In the genomic region with DNA sequence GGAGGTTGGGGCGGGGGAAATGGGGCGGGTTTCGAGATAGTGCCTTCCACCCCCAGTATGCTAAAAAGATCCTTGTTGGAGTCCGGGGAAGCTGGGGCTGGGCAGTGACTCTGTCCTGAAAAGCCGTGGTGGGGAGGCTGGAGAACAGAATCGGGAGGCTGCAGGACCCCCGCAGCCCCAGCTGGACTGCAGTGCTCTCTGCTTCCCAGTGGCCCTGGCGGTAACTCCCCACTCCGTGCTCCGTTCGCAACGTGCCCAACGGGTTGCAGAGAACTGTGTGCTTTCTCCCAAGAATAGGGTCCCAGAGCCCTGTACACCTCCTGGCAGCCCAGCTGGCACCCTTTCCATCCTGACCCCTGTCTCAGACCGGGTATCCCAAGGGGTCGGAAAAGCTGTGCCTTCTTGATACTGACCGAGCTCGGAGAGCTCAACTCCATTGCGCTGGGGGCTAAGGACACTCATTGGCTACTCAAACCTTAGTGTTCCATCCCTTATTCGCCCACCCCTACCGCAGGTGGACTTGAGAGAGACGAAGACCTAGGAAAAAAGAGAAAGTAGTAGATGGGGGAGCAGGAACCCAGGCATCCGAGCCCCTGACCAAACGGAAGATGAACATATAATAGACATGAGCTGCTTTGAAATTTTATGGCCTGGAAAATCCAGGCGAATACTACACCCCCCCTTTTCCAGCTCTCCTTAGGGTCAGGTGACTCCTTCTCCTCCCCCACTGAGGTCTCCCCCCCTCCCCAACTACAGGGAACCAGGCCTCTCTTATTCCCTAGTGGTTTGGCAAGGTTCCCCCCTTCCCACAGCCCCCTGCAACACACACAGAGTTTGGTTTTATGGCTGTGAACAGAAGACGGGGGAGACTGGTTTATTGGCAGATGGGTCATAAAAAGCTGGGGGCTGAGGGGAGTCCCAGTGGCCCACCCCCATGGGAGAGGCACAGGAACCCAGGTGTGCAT, we compare ENCODE assay signal across 9 cellular contexts. TPM values are rescaled to one million over a fixed set of nuclear protein-coding genes. Genes with fewer than 3 reads are reported as not detected.
A peak's percentile ranks its signal among the peaks of the same experiment; 100 is the strongest.
DNase-seq lines count a peak whose midpoint lies in the region; ATAC-seq, FAIRE-seq and TF ChIP-seq lines count a peak whose summit lies in the region.
"Had no signal": no experiment of that assay in that cellular context is flagged by ENCODE, and none has a peak within 500 bp of the region (broad histone marks: within the 10 kb centered on the region; RNA-seq: fewer than 3 reads in every experiment).

No MANE protein-coding gene starts in this region.

- peak overlapping the region; percentile 88 to 91 (median 90) for H3K4me3 Mint-ChIP-seq in nephron

- DNase-seq in NT2/D1 (ENCODE audit: low read depth, low spot score) = no peak
- peak in 1 of 2 experiments; percentile 58 for DNase-seq in H1 (ENCODE audit: low read depth in 1 of 2, low spot score in 2 of 2)
- no peak for DNase-seq in pons (ENCODE audit: low spot score)
- DNase-seq in NK-92 (lab: John Stamatoyannopoulos, UW; ENCODE audit: unreplicated experiment) = no peak

- H2BK5ac ChIP-seq in H1 (ENCODE audit: low read depth, low read length) = peak overlapping the region; percentile 89

- TF ChIP-seq EP300 in H1 (IDR thresholded peaks at IDR 0.05; ENCODE audit: borderline replicate concordance in 1 of 2, low read depth in 2 of 2, low read length in 2 of 2) = no peak

- H3K9ac ChIP-seq in NT2/D1 (ENCODE audit: insufficient read length, low read depth) (peak overlapping the region; percentile 98), H1 (replicated peaks in 1 of 4; ENCODE audit: extremely low read depth in 1 of 4, low read depth in 3 of 4, low read length in 3 of 4) (peak overlapping the region; percentile 42 to 90 (median 72))

- H3K4me1 ChIP-seq in NT2/D1 (ENCODE audit: insufficient read depth, insufficient read length) = peaks cover 12% of the 10 kb centered on the region
- H3K4me1 ChIP-seq in H1 (replicated peaks in 1 of 4; ENCODE audit: control insufficient read depth in 3 of 4, insufficient read depth in 4 of 4, low read length in 3 of 4) = peaks cover 8 to 37% (median 19%) of the 10 kb centered on the region in 4 experiments

- TF ChIP-seq RAD21 in H1 (IDR thresholded peaks at IDR 0.05 in 1 of 2, conservative IDR thresholded peaks at IDR 0.05 in 1 of 2; ENCODE audit: low read depth in 2 of 2, low read length in 2 of 2) = no peak

- peak overlapping the region; percentile 7 for H4K5ac ChIP-seq in H1 (ENCODE audit: insufficient read length, low read depth, low read length)

- ATAC-seq in GM19372 (IDR thresholded peaks at IDR 0.05; ENCODE audit: low read depth, unreplicated experiment) (peak; percentile 7), HG03139 (IDR thresholded peaks at IDR 0.05; ENCODE audit: unreplicated experiment) (no peak), HG03571 (IDR thresholded peaks at IDR 0.05; ENCODE audit: unreplicated experiment) (no peak)

- H3K23me2 ChIP-seq in H1 (ENCODE audit: low read depth, low read length) = peaks cover 29% of the 10 kb centered on the region

- H2BK12ac ChIP-seq in H1 (ENCODE audit: low read depth, low read length) = peak overlapping the region; percentile 19; the same call in 1 of the 2 replicates

- H3K27me3 Mint-ChIP-seq in nephron (ENCODE audit: low read depth) = no peaks in the 10 kb centered on the region

- peaks cover 13% of the 10 kb centered on the region for H3K79me1 ChIP-seq in H1 (ENCODE audit: low read depth, low read length)

- TF ChIP-seq POLR2A in H1 (IDR thresholded peaks at IDR 0.05; ENCODE audit: control extremely low read depth in 1 of 2, low read depth in 2 of 2, low read length in 2 of 2) = no peak

- H3K9me3 Mint-ChIP-seq in nephron = no peaks in the 10 kb centered on the region

- H3K14ac ChIP-seq in H1 (ENCODE audit: insufficient read length) = peak overlapping the region; percentile 92

- H3K4me2 ChIP-seq in H1 (ENCODE audit: insufficient read depth in 1 of 2, low read depth in 2 of 2, low read length in 2 of 2) = peak overlapping the region; percentile 82 to 93

- H3K36me3 ChIP-seq in NT2/D1 (ENCODE audit: insufficient read depth, insufficient read length, low read length) (peaks cover 15% of the 10 kb centered on the region), H1 (ENCODE audit: control insufficient read depth in 2 of 4, insufficient read depth in 4 of 4, low read length in 3 of 4) (peaks cover under 1 to 12% (median 10%) of the 10 kb centered on the region in 4 experiments; a peak in 6 of 8 replicates)

- H2BK120ac ChIP-seq in H1 (replicated peaks; ENCODE audit: low read depth, low read length) = peak overlapping the region; percentile 87

- peak overlapping the region; percentile 72 for H3K4ac ChIP-seq in H1 (replicated peaks; ENCODE audit: insufficient read length, low read depth, low read length)

- peak overlapping the region; percentile 61 for H2BK15ac ChIP-seq in H1 (ENCODE audit: low read length)

- peak overlapping the region; percentile 13 for H3K56ac ChIP-seq in H1 (replicated peaks; ENCODE audit: insufficient read length, low read depth, low read length)

- peaks cover 9 to 12% of the 10 kb centered on the region in 2 experiments for H4K20me1 ChIP-seq in H1 (replicated peaks in 1 of 2; ENCODE audit: control insufficient read depth in 1 of 2, insufficient read depth in 2 of 2, low read length in 2 of 2)

- 0 out of 2 replicates have a peak overlapping the region, but pooled peaks have one; percentile 47 for H2AK5ac ChIP-seq in H1 (ENCODE audit: low read depth, low read length)

- no peak for FAIRE-seq in H1 (lab: Jason Lieb, UNC)
- FAIRE-seq: TTC549 had no signal

- TF ChIP-seq CTCF in H1 (IDR thresholded peaks at IDR 0.05; ENCODE audit: control extremely low read depth in 1 of 3, insufficient read depth in 1 of 3, low read depth in 1 of 3, low read length in 3 of 3) (no peak), nephron (IDR thresholded peaks at IDR 0.05; ENCODE audit: unreplicated experiment in 3 of 3) (no peak)

- H4K91ac ChIP-seq in H1 (replicated peaks; ENCODE audit: insufficient read length, low read length) = peak overlapping the region; percentile 52

- H3K4me3 ChIP-seq in NT2/D1 (ENCODE audit: insufficient read length, low read depth) (peak overlapping the region; percentile 98), H1 (ENCODE audit: extremely low read depth in 1 of 4, insufficient read depth in 2 of 4, low read depth in 3 of 4, low read length in 4 of 4) (peak overlapping the region; percentile 80 to 99 (median 92))

- H3K27ac ChIP-seq in H1 (ENCODE audit: low read depth, low read length) = no peak overlapping the region

- CTCF ChIA-PET in H1 (lab: Charles Lee; ENCODE audit: partially characterized antibody) = interaction anchor here (0.6 to 11.1 kb wide), 19 partner anchors 9 to 745 kb away, joined by 3 to 224 read pairs (median 4); partner anchors contain the start of genes MMP19, ORMDL2 and SARNP

- H3K27me3 ChIP-seq in NT2/D1 (ENCODE audit: insufficient read depth, insufficient read length) (peaks cover 3% of the 10 kb centered on the region), H1 (replicated peaks in 1 of 4; ENCODE audit: control insufficient read depth in 3 of 4, extremely low read depth in 1 of 4, insufficient read depth in 3 of 4, low read length in 3 of 4) (no peaks in the 10 kb centered on the region)

- H3K4me1 Mint-ChIP-seq in nephron = peaks cover 52% of the 10 kb centered on the region

- no peak overlapping the region for H3K23ac ChIP-seq in H1 (ENCODE audit: insufficient read length)

- H4K8ac ChIP-seq in H1 (ENCODE audit: extremely low read depth, insufficient read depth, low read length) = no peak overlapping the region; the same call in 1 of the 2 replicates

- H2AFZ ChIP-seq in H1 (ENCODE audit: low read length) = no peak overlapping the region

- POLR2A ChIA-PET in H1 (lab: Charles Lee; ENCODE audit: partially characterized antibody) = interaction anchor here (0.5 to 46.5 kb wide), 20 partner anchors 1 to 299 kb away, joined by 3 to 809 read pairs (median 5); partner anchors contain the start of genes BLOC1S1, CD63, CDK2 and DNAJC14

- peak overlapping the region; percentile 81 to 96 (median 95) for H3K27ac Mint-ChIP-seq in nephron

- H3K9me3 ChIP-seq in NT2/D1 (ENCODE audit: insufficient read depth, low read length) = no peaks in the 10 kb centered on the region
- H3K9me3 ChIP-seq in H1 (ENCODE audit: insufficient read depth in 2 of 2, low read depth in 1 of 2, low read length in 1 of 2) = no peaks in the 10 kb centered on the region

- H3K79me2 ChIP-seq in H1 (ENCODE audit: control insufficient read depth in 1 of 2, insufficient read depth in 2 of 2, low read length in 2 of 2) = peaks cover 10 to 52% of the 10 kb centered on the region in 2 experiments

- H3K18ac ChIP-seq in H1 (ENCODE audit: extremely low read depth, low read length) = peak overlapping the region; percentile 94

- peaks cover 19% of the 10 kb centered on the region for H3K36me3 Mint-ChIP-seq in nephron (ENCODE audit: low read depth)

- 4% methylated on average over 21 of the region's 25 CpGs; no CpG with 5 or more reads in 1 of the 2 experiments for WGBS in H1 (ENCODE audit: extremely low coverage in 1 of 2, insufficient coverage in 1 of 2, insufficient read length in 1 of 2, insufficient replicate concordance in 2 of 2, low coverage in 1 of 2, low lambda C conversion rate in 2 of 2, missing lambda C conversion rate in 1 of 2), 2 experiments

- 0 out of 2 replicates have a peak overlapping the region, but pooled peaks have one; percentile 35 for H2BK20ac ChIP-seq in H1 (ENCODE audit: low read length)

RNA-seq across cellular contexts. Expression of gene GDF11, which starts 1.3 kb away (rescaled TPM):
- total RNA-seq in H1 (2021; fragmentation: NEBNext Ultra II Directional; extraction: Animal tissue kit (Norgen Biotek cat#: 25700)) = 15.1 and 18.2 TPM in 2 replicates
- polyA plus RNA-seq in H1 (2011; rRNA removed) = 12.1 and 17.6 TPM in 2 replicates
- 12.0 TPM for polyA plus RNA-seq in H1 (2011; cell fraction: cytosol; rRNA removed)
- polyA plus RNA-seq in H1 (2011; cell fraction: nucleus; rRNA removed) = 42.6 TPM
- polyA plus RNA-seq in H1 (2012, experiment 1 of 2) = 10.2 to 20.2 TPM (median 16.6 TPM) in 4 replicates
- 7.3 TPM for polyA plus RNA-seq in H1 (2012, experiment 2 of 2)
- polyA plus RNA-seq in H1 (2013, experiment 1 of 2) = 8.2 TPM
- polyA plus RNA-seq in H1 (2013, experiment 2 of 2) = 8.0 TPM
- polyA minus RNA-seq in H1 (2011; rRNA and poly(A)+ RNA removed) = 12.7 and 17.0 TPM in 2 replicates
- 10.0 TPM for polyA minus RNA-seq in H1 (2011; cell fraction: cytosol; rRNA and poly(A)+ RNA removed)
- 26.5 TPM for polyA minus RNA-seq in H1 (2011; cell fraction: nucleus; rRNA and poly(A)+ RNA removed)

RNA-seq across cellular contexts. Expression of gene CD63, which starts 15.4 kb away (rescaled TPM):
- 440 and 460 TPM in 2 replicates for total RNA-seq in H1 (2021; fragmentation: NEBNext Ultra II Directional; extraction: Animal tissue kit (Norgen Biotek cat#: 25700))
- 525 and 526 TPM in 2 replicates for polyA plus RNA-seq in H1 (2011; rRNA removed)
- 544 TPM for polyA plus RNA-seq in H1 (2011; cell fraction: cytosol; rRNA removed)
- polyA plus RNA-seq in H1 (2011; cell fraction: nucleus; rRNA removed) = 196 TPM
- polyA plus RNA-seq in H1 (2012, experiment 1 of 2) = 431 to 625 TPM (median 595 TPM) in 4 replicates
- 1,065 TPM for polyA plus RNA-seq in H1 (2012, experiment 2 of 2)
- 1,099 TPM for polyA plus RNA-seq in H1 (2013, experiment 1 of 2)
- 1,353 TPM for polyA plus RNA-seq in H1 (2013, experiment 2 of 2)
- polyA minus RNA-seq in H1 (2011; rRNA and poly(A)+ RNA removed) = 146 and 194 TPM in 2 replicates
- 119 TPM for polyA minus RNA-seq in H1 (2011; cell fraction: cytosol; rRNA and poly(A)+ RNA removed)
- 71.1 TPM for polyA minus RNA-seq in H1 (2011; cell fraction: nucleus; rRNA and poly(A)+ RNA removed)

RNA-seq across cellular contexts. Expression of gene RDH5, which starts 24.1 kb away (rescaled TPM):
- 4.2 and 4.5 TPM in 2 replicates for total RNA-seq in H1 (2021; fragmentation: NEBNext Ultra II Directional; extraction: Animal tissue kit (Norgen Biotek cat#: 25700))
- 6.0 and 7.1 TPM in 2 replicates for polyA plus RNA-seq in H1 (2011; rRNA removed)
- polyA plus RNA-seq in H1 (2011; cell fraction: cytosol; rRNA removed) = 8.7 TPM
- polyA plus RNA-seq in H1 (2011; cell fraction: nucleus; rRNA removed) = 14.0 TPM
- 5.4 to 9.4 TPM (median 6.1 TPM) in 4 replicates for polyA plus RNA-seq in H1 (2012, experiment 1 of 2)
- 2.8 TPM for polyA plus RNA-seq in H1 (2012, experiment 2 of 2)
- polyA plus RNA-seq in H1 (2013, experiment 1 of 2) = 5.6 TPM
- polyA plus RNA-seq in H1 (2013, experiment 2 of 2) = 4.7 TPM
- 6.7 and 7.3 TPM in 2 replicates for polyA minus RNA-seq in H1 (2011; rRNA and poly(A)+ RNA removed)
- 3.8 TPM for polyA minus RNA-seq in H1 (2011; cell fraction: cytosol; rRNA and poly(A)+ RNA removed)
- polyA minus RNA-seq in H1 (2011; cell fraction: nucleus; rRNA and poly(A)+ RNA removed) = 14.1 TPM

RNA-seq across cellular contexts. Expression of gene BLOC1S1, which starts 28.4 kb away (rescaled TPM):
- total RNA-seq in H1 (2021; fragmentation: NEBNext Ultra II Directional; extraction: Animal tissue kit (Norgen Biotek cat#: 25700)) = 84.3 and 91.1 TPM in 2 replicates
- 149 and 185 TPM in 2 replicates for polyA plus RNA-seq in H1 (2011; rRNA removed)
- 215 TPM for polyA plus RNA-seq in H1 (2011; cell fraction: cytosol; rRNA removed)
- polyA plus RNA-seq in H1 (2011; cell fraction: nucleus; rRNA removed) = 132 TPM
- 124 to 187 TPM (median 163 TPM) in 4 replicates for polyA plus RNA-seq in H1 (2012, experiment 1 of 2)
- 152 TPM for polyA plus RNA-seq in H1 (2012, experiment 2 of 2)
- 87.5 TPM for polyA plus RNA-seq in H1 (2013, experiment 1 of 2)
- polyA plus RNA-seq in H1 (2013, experiment 2 of 2) = 85.4 TPM
- polyA minus RNA-seq in H1 (2011; rRNA and poly(A)+ RNA removed) = 41.3 and 44.1 TPM in 2 replicates
- 24.3 TPM for polyA minus RNA-seq in H1 (2011; cell fraction: cytosol; rRNA and poly(A)+ RNA removed)
- 27.7 TPM for polyA minus RNA-seq in H1 (2011; cell fraction: nucleus; rRNA and poly(A)+ RNA removed)

RNA-seq across cellular contexts. Expression of gene ITGA7, which starts 36.5 kb away (rescaled TPM):
- total RNA-seq in H1 (2021; fragmentation: NEBNext Ultra II Directional; extraction: Animal tissue kit (Norgen Biotek cat#: 25700)) = 76.4 and 86.1 TPM in 2 replicates
- polyA plus RNA-seq in H1 (2011; rRNA removed) = 57.6 and 81.5 TPM in 2 replicates
- polyA plus RNA-seq in H1 (2011; cell fraction: cytosol; rRNA removed) = 83.6 TPM
- 576 TPM for polyA plus RNA-seq in H1 (2011; cell fraction: nucleus; rRNA removed)
- polyA plus RNA-seq in H1 (2012, experiment 1 of 2) = 88.5 to 116 TPM (median 98.2 TPM) in 4 replicates
- polyA plus RNA-seq in H1 (2012, experiment 2 of 2) = 49.5 TPM
- polyA plus RNA-seq in H1 (2013, experiment 1 of 2) = 53.7 TPM
- 44.3 TPM for polyA plus RNA-seq in H1 (2013, experiment 2 of 2)
- polyA minus RNA-seq in H1 (2011; rRNA and poly(A)+ RNA removed) = 39.1 and 41.6 TPM in 2 replicates
- polyA minus RNA-seq in H1 (2011; cell fraction: cytosol; rRNA and poly(A)+ RNA removed) = 30.8 TPM
- polyA minus RNA-seq in H1 (2011; cell fraction: nucleus; rRNA and poly(A)+ RNA removed) = 103 TPM
